16 cellular contexts compared by ENCODE assay signal in genomic region chr2:7812231-7812995, GRCh38.
A peak's percentile ranks its signal among the peaks of the same experiment; 100 is the strongest.
DNase-seq lines count a peak whose midpoint lies in the region; ATAC-seq, FAIRE-seq and TF ChIP-seq lines count a peak whose summit lies in the region.
"Had no signal": no experiment of that assay in that cellular context is flagged by ENCODE, and none has a peak within 500 bp of the region (broad histone marks: within the 10 kb centered on the region; RNA-seq: fewer than 3 reads in every experiment).

No MANE protein-coding gene starts in this region.

- no peaks in the 10 kb centered on the region for H3K9me3 ChIP-seq in GM23248 (ENCODE audit: low read depth)
- H3K9me3 ChIP-seq in adipocyte (ENCODE audit: control insufficient read depth, low read length) = no peaks in the 10 kb centered on the region
- H3K9me3 ChIP-seq: colonic mucosa, mucosa of descending colon, tibial artery had no signal

- peaks cover 36% of the 10 kb centered on the region for H3K4me1 ChIP-seq in GM23248 (ENCODE audit: insufficient read depth)
- H3K4me1 ChIP-seq in adipocyte (ENCODE audit: control insufficient read depth, insufficient read depth, low read length) = peaks cover 24% of the 10 kb centered on the region
- H3K4me1 ChIP-seq: colonic mucosa, tibial artery had no signal

- in situ Hi-C loops in GM23248 (cut with MboI) = no loop called here

- H3K9ac ChIP-seq in GM23248 = peak overlapping the region; percentile 47; the same call in 1 of the 2 replicates
- no peak overlapping the region for H3K9ac ChIP-seq in adipocyte (ENCODE audit: low read length)

- H3K36me3 ChIP-seq in GM23248 (ENCODE audit: low read depth) (no peaks in the 10 kb centered on the region), adipocyte (ENCODE audit: control insufficient read depth, insufficient read depth, low read length, severe bottlenecking) (no peaks in the 10 kb centered on the region)
- H3K36me3 ChIP-seq: colonic mucosa, tibial artery had no signal

- H3K27ac ChIP-seq in GM23248 = peak overlapping the region; percentile 90
- H3K27ac ChIP-seq: colonic mucosa, tibial artery, VCaP had no signal

- TF ChIP-seq CTCF in fibroblast of the aortic adventitia (IDR thresholded peaks at IDR 0.05; ENCODE audit: insufficient read depth, low read length) = no peak

- 0 to 6% methylated on average over 2 of the region's 2 CpGs for WGBS in GM23248 (ENCODE audit: low coverage in 1 of 2, low lambda C conversion rate in 2 of 2, missing lambda C conversion rate in 2 of 2), 2 experiments

- H3K27me3 ChIP-seq in GM23248 (replicated peaks; ENCODE audit: insufficient read depth) (no peaks in the 10 kb centered on the region), adipocyte (replicated peaks; ENCODE audit: control insufficient read depth, insufficient read depth, low read length) (no peaks in the 10 kb centered on the region)
- H3K27me3 ChIP-seq: colonic mucosa, tibial artery had no signal

- H3K9me2 ChIP-seq in GM23248 (ENCODE audit: insufficient read depth) = no peaks in the 10 kb centered on the region

- peak overlapping the region; percentile 64 for H3K4me2 ChIP-seq in GM23248 (ENCODE audit: unreplicated experiment)

- no peaks in the 10 kb centered on the region for H4K20me1 ChIP-seq in GM23248 (ENCODE audit: insufficient read depth)

- H3K79me2 ChIP-seq in GM23248 (ENCODE audit: insufficient read depth) = no peaks in the 10 kb centered on the region

- peak; percentile 72 for DNase-seq in A172 (ENCODE audit: low spot score)
- DNase-seq in GM23248 = peak; percentile 85
- peak; percentile 62 for DNase-seq in adipocyte (ENCODE audit: low read depth)
- peak; percentile 78 for DNase-seq in fibroblast of the aortic adventitia (ENCODE audit: low read depth)
- DNase-seq in NK-92 treated with Interleukin-12 subunit alpha and Interleukin-12 subunit beta, amount 100 ng/mL, for 24 hours (lab: John Stamatoyannopoulos, UW) = no peak
- DNase-seq in GM12892 (ENCODE audit: insufficient read length) = no peak
- DNase-seq in KG1 (lab: John Stamatoyannopoulos, UW) = no peak
- DNase-seq: activated naive CD4-positive, alpha-beta T cell treated with anti-CD3 and anti-CD28 coated beads, Interleukin-2, amount 10 ng/mL, durations not matched to agents 7 days and 5 days; AML-193; colonic mucosa; DMS79; foreskin melanocyte; mucosa of descending colon; tibial artery had no signal

- ATAC-seq in GM21619 (IDR thresholded peaks at IDR 0.05; ENCODE audit: unreplicated experiment) = no peak
- ATAC-seq: mucosa of descending colon had no signal

- no peak for TF ChIP-seq POLR2A in GM12892 (IDR thresholded peaks at IDR 0.05; ENCODE audit: low read depth, low read length)

- no peak overlapping the region for H2AFZ ChIP-seq in GM23248

- no peak for FAIRE-seq in GM12892 (lab: Jason Lieb, UNC)

- H3F3A ChIP-seq in GM23248 (ENCODE audit: insufficient read depth) = peaks cover 24% of the 10 kb centered on the region

- no peak overlapping the region for H3K4me3 ChIP-seq in GM23248
- no peak overlapping the region for H3K4me3 ChIP-seq in adipocyte (ENCODE audit: low read length)
- no peak overlapping the region for H3K4me3 ChIP-seq in fibroblast of the aortic adventitia (ENCODE audit: low read depth, low read length)
- H3K4me3 ChIP-seq: colonic mucosa, mucosa of descending colon, tibial artery had no signal

Comparison
In these comparisons a context has a peak if more than half of its experiments do, and no peak if none do; other contexts are left out.
1. DNase-seq: peak in A172 (single experiment), GM23248 (single experiment), adipocyte (single experiment) and fibroblast of the aortic adventitia (single experiment); none in NK-92 treated with Interleukin-12 subunit alpha and Interleukin-12 subunit beta, amount 100 ng/mL, for 24 hours (single experiment), GM12892 (single experiment) and KG1 (single experiment).